1 cellular context compared by ENCODE assay signal in the genomic region with DNA sequence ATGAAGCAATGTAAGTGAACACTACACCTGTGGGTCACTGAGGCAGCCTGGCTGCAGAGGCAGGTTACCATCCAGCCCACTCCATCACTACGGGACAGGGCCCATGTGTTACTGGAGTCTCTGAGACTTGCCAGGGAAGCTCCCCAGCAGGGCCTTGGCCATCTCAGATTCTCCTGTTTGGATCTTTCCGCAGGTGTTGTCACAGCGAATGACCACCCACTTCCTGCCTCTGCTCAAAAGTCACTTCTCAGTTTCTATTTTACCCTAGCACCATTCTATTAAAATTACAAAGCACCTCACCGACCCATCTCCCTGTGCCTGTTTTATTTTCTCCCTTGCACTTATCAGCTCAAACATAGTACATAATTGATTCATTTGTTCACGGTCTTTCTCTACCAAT.
TF ChIP-seq lines count a peak whose summit lies in the region.

No MANE protein-coding gene starts in this region.

TF ChIP-seq in GM23338, 12 proteins besides CTCF, POLR2A, EP300 and RAD21 (continued from another document):
- TF ChIP-seq CREB1 (CRISPR knock-in tag; IDR thresholded peaks at IDR 0.05; ENCODE audit: low read depth), result no peak
- no peak for TF ChIP-seq EZH2 (IDR thresholded peaks at IDR 0.05; ENCODE audit: low read depth, unreplicated experiment)
- TF ChIP-seq ZNF114 (CRISPR knock-in tag; IDR thresholded peaks at IDR 0.05), result no peak
- TF ChIP-seq REST (IDR thresholded peaks at IDR 0.05; ENCODE audit: unreplicated experiment), result no peak
- TF ChIP-seq, protein P1, sequence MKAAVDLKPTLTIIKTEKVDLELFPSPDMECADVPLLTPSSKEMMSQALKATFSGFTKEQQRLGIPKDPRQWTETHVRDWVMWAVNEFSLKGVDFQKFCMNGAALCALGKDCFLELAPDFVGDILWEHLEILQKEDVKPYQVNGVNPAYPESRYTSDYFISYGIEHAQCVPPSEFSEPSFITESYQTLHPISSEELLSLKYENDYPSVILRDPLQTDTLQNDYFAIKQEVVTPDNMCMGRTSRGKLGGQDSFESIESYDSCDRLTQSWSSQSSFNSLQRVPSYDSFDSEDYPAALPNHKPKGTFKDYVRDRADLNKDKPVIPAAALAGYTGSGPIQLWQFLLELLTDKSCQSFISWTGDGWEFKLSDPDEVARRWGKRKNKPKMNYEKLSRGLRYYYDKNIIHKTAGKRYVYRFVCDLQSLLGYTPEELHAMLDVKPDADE (IDR thresholded peaks at IDR 0.05), result no peak
